17 cellular contexts compared by ENCODE assay signal in genomic region chr16:1068451-1068850, GRCh38. TPM values are rescaled to one million over a fixed set of nuclear protein-coding genes. Genes with fewer than 3 reads are reported as not detected.
DNase-seq lines count a peak whose midpoint lies in the region; ATAC-seq, FAIRE-seq and TF ChIP-seq lines count a peak whose summit lies in the region.
"Had no signal": no experiment of that assay in that cellular context is flagged by ENCODE, and none has a peak within 500 bp of the region (broad histone marks: within the 10 kb centered on the region; RNA-seq: fewer than 3 reads in every experiment).

No MANE protein-coding gene starts in this region.

- intact Hi-C loops in Panc1 (cut with micrococcal nuclease; ENCODE audit: unreplicated experiment) = no loop called here
- intact Hi-C loops in ovary (cut with DNase I) = no loop called here

- WGBS in A549 (ENCODE audit: missing lambda C conversion rate) = 68% methylated on average over 12 of the region's 18 CpGs
- WGBS in ovary, 3 donors = 61 to 74% (median 66%) methylated on average over 17 to 18 of the region's 18 CpGs

- H3K4me3 ChIP-seq in A549 (no peak overlapping the region), Panc1 (ENCODE audit: low read depth in 2 of 2, low read length in 2 of 2) (no peak overlapping the region), ovary (no peak overlapping the region)
- H3K4me3 ChIP-seq: GM23338 had no signal

- H3K27ac ChIP-seq in A549 (no peak overlapping the region), Panc1 (ENCODE audit: low read length) (no peak overlapping the region), ovary (no peak overlapping the region)

- H3K36me3 ChIP-seq in Panc1 (ENCODE audit: control insufficient read depth, insufficient read depth, low read length) (no peaks in the 10 kb centered on the region), ovary (no peaks in the 10 kb centered on the region)

- no peak for FAIRE-seq in A549 (lab: Jason Lieb, UNC)
- FAIRE-seq: G401.6, GM12891 had no signal

- TF ChIP-seq RAD21 in A549 (conservative IDR thresholded peaks at IDR 0.05 in 1 of 2, IDR thresholded peaks at IDR 0.05 in 1 of 2) = no peak

- H3K9me3 ChIP-seq in A549 (no peaks in the 10 kb centered on the region), Panc1 (ENCODE audit: control insufficient read depth, insufficient read depth, low read depth, low read length) (no peaks in the 10 kb centered on the region), ovary (no peaks in the 10 kb centered on the region)

- no peak for TF ChIP-seq POLR2A in A549 (IDR thresholded peaks at IDR 0.05; ENCODE audit: low read length)
- TF ChIP-seq POLR2A in ovary (IDR thresholded peaks at IDR 0.05) = no peak

- TF ChIP-seq CTCF in A549 (IDR thresholded peaks at IDR 0.05) (no peak), Panc1 (IDR thresholded peaks at IDR 0.05) (no peak), ovary (IDR thresholded peaks at IDR 0.05) (no peak)

- no TSS peak for BruUV-seq in Panc1 (replicated peaks; lab: Mats Ljungman, UMichigan)

- POLR2A ChIA-PET in A549 (lab: Yijun Ruan, JAX) (no interaction called here), Panc1 (lab: Charles Lee) (interaction anchor here (0.6 kb wide), 1 partner anchor 23 kb away, joined by 3 read pairs; no protein-coding TSS in a partner anchor)

- TF ChIP-seq EP300 in A549 (IDR thresholded peaks at IDR 0.05) = no peak
- no peak for TF ChIP-seq EP300 in ovary (IDR thresholded peaks at IDR 0.05)

- H3K27me3 ChIP-seq in Panc1 (ENCODE audit: control insufficient read depth, insufficient read depth, low read length) = no peaks in the 10 kb centered on the region; the same call in 1 of the 2 replicates
- H3K27me3 ChIP-seq in ovary = no peaks in the 10 kb centered on the region

- CTCF ChIA-PET in A549 (lab: Yijun Ruan, JAX) (interaction anchor here (1.8 to 12.4 kb wide), 3 partner anchors 11 to 37 kb away, joined by 6 to 174 read pairs (median 12); no protein-coding TSS in a partner anchor), Panc1 (lab: Charles Lee) (no interaction called here)

- H3K4me2 ChIP-seq in A549 = no peak overlapping the region
- H3K4me2 ChIP-seq: GM23338 had no signal

- in situ Hi-C loops in Panc1 (cut with HindIII; ENCODE audit: low pct_unique_long_range_greater_than_20kb, low sequenced_read_pairs) = no loop called here

- DNase-seq in NCI-H524 (lab: John Stamatoyannopoulos, UW) (peak; percentile 61 to 71), NCI-H524 treated with DMSO at 0.1 percent for 48 hours (lab: John Stamatoyannopoulos, UW) (no peak), A549 (ENCODE audit: low read depth in 1 of 2, low spot score in 1 of 2) (no peak), DMS 273 treated with DMSO at 0.1 percent for 48 hours (lab: John Stamatoyannopoulos, UW) (peak; percentile 78), Panc1 (ENCODE audit: low read depth, low spot score) (no peak), A172 (ENCODE audit: low spot score) (no peak), ovary (no peak), cerebellar nuclear complex (lab: John Stamatoyannopoulos, UW) (no peak)
- DNase-seq: 8988T; CD4-positive, CD25-positive, alpha-beta regulatory T cell; DMS79; H7 had no signal

- peaks cover 17% of the 10 kb centered on the region; the same call in 2 of the 3 replicates for H3K4me1 ChIP-seq in A549
- peaks cover 26% of the 10 kb centered on the region for H3K4me1 ChIP-seq in Panc1 (ENCODE audit: control insufficient read depth, insufficient read depth, low read length)
- no peaks in the 10 kb centered on the region for H3K4me1 ChIP-seq in ovary (ENCODE audit: insufficient read depth)

- ATAC-seq in A549 (peak; percentile 15 to 40; a peak in 3 of 6 replicates), Panc1 (0 out of 2 replicates have a peak, but pooled peaks have one; percentile 22)

TF ChIP-seq in A549, 52 proteins besides CTCF, POLR2A, EP300 and RAD21:
- TF ChIP-seq CHD2 (IDR thresholded peaks at IDR 0.05; ENCODE audit: low read length, partially characterized antibody) (no peak), PBX3 (IDR thresholded peaks at IDR 0.05) (no peak), ZC3H11A (IDR thresholded peaks at IDR 0.05) (no peak), RARB (CRISPR knock-in tag; IDR thresholded peaks at IDR 0.05) (no peak), ATOH8 (CRISPR knock-in tag; IDR thresholded peaks at IDR 0.05; ENCODE audit: low read depth) (no peak), TFCP2L1 (CRISPR knock-in tag; IDR thresholded peaks at IDR 0.05) (no peak), RNF2 (IDR thresholded peaks at IDR 0.05; ENCODE audit: borderline replicate concordance, low read depth) (no peak), ZNF302 (CRISPR knock-in tag; IDR thresholded peaks at IDR 0.05) (no peak), SMC3 (IDR thresholded peaks at IDR 0.05) (no peak), TP53 (CRISPR knock-in tag; IDR thresholded peaks at IDR 0.05) (no peak), MYC (IDR thresholded peaks at IDR 0.05; ENCODE audit: borderline replicate concordance, low read length) (no peak), NR3C1 (IDR thresholded peaks at IDR 0.05) (no peak), FOSB (CRISPR knock-in tag; IDR thresholded peaks at IDR 0.05) (no peak), CBX2 (IDR thresholded peaks at IDR 0.05; ENCODE audit: borderline replicate concordance, low read depth) (no peak), ZSCAN20 (CRISPR knock-in tag; IDR thresholded peaks at IDR 0.05) (no peak), FOSL2 (IDR thresholded peaks at IDR 0.05) (no peak), FOSL2 (CRISPR knock-in tag; IDR thresholded peaks at IDR 0.05) (no peak), BCL3 (IDR thresholded peaks at IDR 0.05) (no peak), KDM1A (IDR thresholded peaks at IDR 0.05; ENCODE audit: low read depth) (no peak), KDM5A (IDR thresholded peaks at IDR 0.05) (no peak), HOXB5 (CRISPR knock-in tag; IDR thresholded peaks at IDR 0.05) (no peak)

RNA-seq across cellular contexts. Expression of gene SSTR5, which starts 4.1 kb away (rescaled TPM):
- polyA plus RNA-seq in A549 (2011; rRNA removed) (0.08 TPM in 1 of 2 replicates, not detected in the other), A549 (2017; fragmentation: RNase III; extraction: RNeasy Plus Mini Kit Qiagen cat#74134 plus additional on column Dnase treatment) (0.06 TPM in 1 of 3 replicates, not detected in the others), ovary (not detected)
- 0.09 TPM in 1 of 2 replicates, not detected in the other for polyA plus RNA-seq in A549 (2012; cell fraction: cytosol; rRNA removed)
- polyA plus RNA-seq in A549 (2012; cell fraction: nucleus; rRNA removed) = 0.09 and 0.17 TPM in 2 replicates
- polyA minus RNA-seq in A549 (2011; rRNA and poly(A)+ RNA removed) = not detected in 2 replicates
- total RNA-seq in Panc1 (2021; ENCODE audit: unreplicated experiment) (2.8 TPM), ovary (not detected)
- 12.8 TPM for polyA plus RNA-seq in Panc1 (2012; ENCODE audit: insufficient read length)
- not detected in 2 replicates for total RNA-seq in A172 (2014; rRNA removed; shearing (Covaris generic))
- total RNA-seq: CD4-positive, CD25-positive, alpha-beta regulatory T cell had no signal
- polyA plus RNA-seq: BJ; CD4-positive, CD25-positive, alpha-beta regulatory T cell; IgD-negative memory B cell had no signal

RNA-seq across cellular contexts. Expression of gene C1QTNF8, which starts 27.6 kb away (rescaled TPM):
- polyA plus RNA-seq in A549 (2011; rRNA removed) = not detected in 2 replicates
- not detected in 2 replicates for polyA plus RNA-seq in A549 (2012; cell fraction: cytosol; rRNA removed)
- not detected in 2 replicates for polyA plus RNA-seq in A549 (2012; cell fraction: nucleus; rRNA removed)
- not detected in 3 replicates for polyA plus RNA-seq in A549 (2017; fragmentation: RNase III; extraction: RNeasy Plus Mini Kit Qiagen cat#74134 plus additional on column Dnase treatment)
- polyA minus RNA-seq in A549 (2011; rRNA and poly(A)+ RNA removed) = not detected in 2 replicates
- total RNA-seq in Panc1 (2021; ENCODE audit: unreplicated experiment) = 0.39 TPM
- 0.63 TPM for polyA plus RNA-seq in Panc1 (2012; ENCODE audit: insufficient read length)
- 2.9 TPM in 1 of 2 replicates, not detected in the other for total RNA-seq in A172 (2014; rRNA removed; shearing (Covaris generic))
- total RNA-seq in ovary = under 1 TPM in 1 of 7 donors, not detected in 6; 0.80 TPM
- polyA plus RNA-seq in ovary = not detected
- total RNA-seq: CD4-positive, CD25-positive, alpha-beta regulatory T cell; GM23338; H7 had no signal
- polyA plus RNA-seq: BJ; CD4-positive, CD25-positive, alpha-beta regulatory T cell; GM23338; IgD-negative memory B cell had no signal

Comparison
In these comparisons a context has a peak if more than half of its experiments do, and no peak if none do; other contexts are left out.
1. DNase-seq: peak in NCI-H524 (2 of 2) and DMS 273 treated with DMSO at 0.1 percent for 48 hours (single experiment); none in NCI-H524 treated with DMSO at 0.1 percent for 48 hours (single experiment), A549 (0 of 2), Panc1 (single experiment), A172 (single experiment), ovary (0 of 5) and cerebellar nuclear complex (0 of 2).